ENCODE assay signal across 10 cellular contexts in the genomic region with DNA sequence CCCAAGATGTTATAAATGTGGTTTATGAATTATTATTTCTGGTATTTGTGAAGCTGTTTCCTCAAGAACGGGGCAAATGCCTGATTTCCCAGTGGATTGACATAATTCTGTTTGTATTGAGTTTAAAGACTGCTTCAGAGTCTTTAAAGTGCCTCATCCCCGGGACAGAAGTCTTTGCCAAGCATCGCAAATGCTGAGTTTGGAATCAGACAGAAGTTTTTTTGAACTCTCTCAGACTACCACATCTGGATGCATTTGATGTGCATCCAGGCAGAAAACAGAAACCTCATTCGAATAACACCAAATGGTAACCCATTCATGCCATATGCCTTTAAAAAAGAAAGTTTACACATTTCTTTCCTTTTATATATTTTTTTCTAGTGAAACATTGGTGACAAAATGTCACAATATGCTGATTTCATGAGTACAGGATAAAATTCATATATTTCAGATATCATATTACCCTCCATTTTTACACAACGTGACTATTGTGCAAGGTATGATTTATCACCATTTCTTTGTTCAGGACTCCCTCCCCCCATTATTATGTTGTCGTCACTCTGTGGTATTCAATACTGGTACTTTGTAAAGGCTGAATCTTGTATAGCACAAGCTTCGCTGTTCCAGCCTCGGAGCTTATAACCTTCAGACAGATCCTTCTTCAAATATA.
DNase-seq lines count a peak whose midpoint lies in the region; ATAC-seq and TF ChIP-seq lines count a peak whose summit lies in the region.
"Had no signal": no experiment of that assay in that cellular context is flagged by ENCODE, and none has a peak within 500 bp of the region (broad histone marks: within the 10 kb centered on the region; RNA-seq: fewer than 3 reads in every experiment).

No MANE protein-coding gene starts in this region.

- in situ Hi-C loops in mammary epithelial cell (cut with MboI; ENCODE audit: low sequenced_read_pairs in 2 of 2): no loop called here

- H4K20me1 ChIP-seq in mammary epithelial cell (ENCODE audit: insufficient read depth, low read length) (no peaks in the 10 kb centered on the region), neural cell (ENCODE audit: insufficient read depth) (no peaks in the 10 kb centered on the region)

- 69% methylated on average over 7 of the region's 8 CpGs for WGBS in mammary epithelial cell (ENCODE audit: low coverage, missing lambda C conversion rate)

- H3K4me1 ChIP-seq in mammary epithelial cell (ENCODE audit: insufficient read depth, low read length): peaks cover 53% of the 10 kb centered on the region

- no TSS peak for BruUV-seq in mammary epithelial cell (replicated peaks; lab: Mats Ljungman, UMichigan)

- TF ChIP-seq RAD21 in neural cell (conservative IDR thresholded peaks at IDR 0.05): no peak

- intact Hi-C loops in mammary epithelial cell (cut with micrococcal nuclease): no loop called here

- peaks cover 2% of the 10 kb centered on the region for H3F3A ChIP-seq in neural cell (ENCODE audit: insufficient read depth, low read length, poor library complexity, severe bottlenecking)

- H3K4me3 ChIP-seq in mammary epithelial cell (replicated peaks in 1 of 3; ENCODE audit: insufficient read depth in 1 of 3, low read depth in 2 of 3, low read length in 3 of 3): no peak overlapping the region
- no peak overlapping the region for H3K4me3 ChIP-seq in neural cell (ENCODE audit: low read length)
- H3K4me3 ChIP-seq: HAP-1, neural progenitor cell had no signal

- H2AFZ ChIP-seq in mammary epithelial cell (ENCODE audit: low read depth, low read length): no peak overlapping the region
- no peak overlapping the region for H2AFZ ChIP-seq in neural cell (ENCODE audit: low read depth, low read length)
- H2AFZ ChIP-seq: neural progenitor cell had no signal

- H3K79me2 ChIP-seq in mammary epithelial cell (ENCODE audit: insufficient read depth, low read length) (peaks cover 45% of the 10 kb centered on the region), neural cell (replicated peaks; ENCODE audit: insufficient read depth, low read length) (peaks cover 61% of the 10 kb centered on the region)

- TF ChIP-seq CTCF in mammary epithelial cell (conservative IDR thresholded peaks at IDR 0.05 in 1 of 2, IDR thresholded peaks at IDR 0.05 in 1 of 2; ENCODE audit: extremely low read depth in 1 of 2, insufficient read depth in 1 of 2, low read depth in 1 of 2, low read length in 2 of 2) (no peak), neural cell (IDR thresholded peaks at IDR 0.05; ENCODE audit: poor library complexity, severe bottlenecking) (no peak)

- H3K36me3 ChIP-seq in mammary epithelial cell (ENCODE audit: insufficient read depth, low read length): no peaks in the 10 kb centered on the region
- H3K36me3 ChIP-seq in neural cell (ENCODE audit: insufficient read depth, low read length): no peaks in the 10 kb centered on the region
- H3K36me3 ChIP-seq: HAP-1, neural progenitor cell had no signal

- H3K9ac ChIP-seq in mammary epithelial cell (ENCODE audit: insufficient read depth, low read length): no peak overlapping the region
- H3K9ac ChIP-seq in neural cell (ENCODE audit: low read length): no peak overlapping the region
- H3K9ac ChIP-seq: neural progenitor cell had no signal

- H3K27ac ChIP-seq in mammary epithelial cell (ENCODE audit: insufficient read depth, low read depth, low read length) (peak overlapping the region; percentile 68), neural cell (ENCODE audit: low read length) (peak overlapping the region; percentile 54)
- H3K27ac ChIP-seq: neural progenitor cell had no signal

- ATAC-seq in GM18519 (IDR thresholded peaks at IDR 0.05; ENCODE audit: low FRiP score, unreplicated experiment): no peak
- no peak for ATAC-seq in GM19324 (IDR thresholded peaks at IDR 0.05; ENCODE audit: low FRiP score, unreplicated experiment)

- H3K9me3 ChIP-seq in mammary epithelial cell (replicated peaks; ENCODE audit: insufficient read depth, low read length) (no peaks in the 10 kb centered on the region), neural cell (ENCODE audit: low read length) (no peaks in the 10 kb centered on the region)
- H3K9me3 ChIP-seq: HAP-1 had no signal

- no peak for TF ChIP-seq EP300 in neural cell (conservative IDR thresholded peaks at IDR 0.05; ENCODE audit: poor library complexity, severe bottlenecking)

- DNase-seq in GM04504 (ENCODE audit: low read depth) (peak; percentile 50), NCI-H146 treated with DMSO at 0.1 percent for 48 hours (lab: John Stamatoyannopoulos, UW; ENCODE audit: unreplicated experiment) (peak; percentile 85), mammary epithelial cell (no peak), Ammon's horn (ENCODE audit: low spot score) (no peak)
- DNase-seq: activated naive CD4-positive, alpha-beta T cell treated with anti-CD3 and anti-CD28 coated beads for 36 hours had no signal

- dilution Hi-C loops in mammary epithelial cell (cut with HindIII; ENCODE audit: low sequenced_read_pairs): no loop called here

- H3K9me2 ChIP-seq in neural cell (ENCODE audit: insufficient read depth, low read length): no peaks in the 10 kb centered on the region

- CTCF ChIA-PET in mammary epithelial cell (lab: Charles Lee; ENCODE audit: low non-redundant PET): no interaction called here

- no peaks in the 10 kb centered on the region for H3K27me3 ChIP-seq in mammary epithelial cell (ENCODE audit: insufficient read depth, low read length)
- H3K27me3 ChIP-seq in neural cell (ENCODE audit: insufficient read depth, low read depth, low read length): no peaks in the 10 kb centered on the region
- H3K27me3 ChIP-seq: neural progenitor cell had no signal

- peak overlapping the region; percentile 74 for H3K4me2 ChIP-seq in mammary epithelial cell (ENCODE audit: insufficient read depth, low read depth, low read length)
- H3K4me2 ChIP-seq in neural cell (ENCODE audit: low read length): no peak overlapping the region
- H3K4me2 ChIP-seq: neural progenitor cell had no signal

TF ChIP-seq in neural cell, 6 proteins besides CTCF, POLR2A, EP300 and RAD21:
- TF ChIP-seq SMC3 (conservative IDR thresholded peaks at IDR 0.05; ENCODE audit: poor library complexity) (no peak), POLR2AphosphoS5 (IDR thresholded peaks at IDR 0.05) (no peak), EZH2 (IDR thresholded peaks at IDR 0.05; ENCODE audit: borderline replicate concordance, insufficient read depth, low read length, poor library complexity, severe bottlenecking) (no peak), TAF1 (IDR thresholded peaks at IDR 0.05; ENCODE audit: low read depth) (no peak), MXI1 (conservative IDR thresholded peaks at IDR 0.05; ENCODE audit: poor library complexity, severe bottlenecking) (no peak)
- TF ChIP-seq, protein P1, sequence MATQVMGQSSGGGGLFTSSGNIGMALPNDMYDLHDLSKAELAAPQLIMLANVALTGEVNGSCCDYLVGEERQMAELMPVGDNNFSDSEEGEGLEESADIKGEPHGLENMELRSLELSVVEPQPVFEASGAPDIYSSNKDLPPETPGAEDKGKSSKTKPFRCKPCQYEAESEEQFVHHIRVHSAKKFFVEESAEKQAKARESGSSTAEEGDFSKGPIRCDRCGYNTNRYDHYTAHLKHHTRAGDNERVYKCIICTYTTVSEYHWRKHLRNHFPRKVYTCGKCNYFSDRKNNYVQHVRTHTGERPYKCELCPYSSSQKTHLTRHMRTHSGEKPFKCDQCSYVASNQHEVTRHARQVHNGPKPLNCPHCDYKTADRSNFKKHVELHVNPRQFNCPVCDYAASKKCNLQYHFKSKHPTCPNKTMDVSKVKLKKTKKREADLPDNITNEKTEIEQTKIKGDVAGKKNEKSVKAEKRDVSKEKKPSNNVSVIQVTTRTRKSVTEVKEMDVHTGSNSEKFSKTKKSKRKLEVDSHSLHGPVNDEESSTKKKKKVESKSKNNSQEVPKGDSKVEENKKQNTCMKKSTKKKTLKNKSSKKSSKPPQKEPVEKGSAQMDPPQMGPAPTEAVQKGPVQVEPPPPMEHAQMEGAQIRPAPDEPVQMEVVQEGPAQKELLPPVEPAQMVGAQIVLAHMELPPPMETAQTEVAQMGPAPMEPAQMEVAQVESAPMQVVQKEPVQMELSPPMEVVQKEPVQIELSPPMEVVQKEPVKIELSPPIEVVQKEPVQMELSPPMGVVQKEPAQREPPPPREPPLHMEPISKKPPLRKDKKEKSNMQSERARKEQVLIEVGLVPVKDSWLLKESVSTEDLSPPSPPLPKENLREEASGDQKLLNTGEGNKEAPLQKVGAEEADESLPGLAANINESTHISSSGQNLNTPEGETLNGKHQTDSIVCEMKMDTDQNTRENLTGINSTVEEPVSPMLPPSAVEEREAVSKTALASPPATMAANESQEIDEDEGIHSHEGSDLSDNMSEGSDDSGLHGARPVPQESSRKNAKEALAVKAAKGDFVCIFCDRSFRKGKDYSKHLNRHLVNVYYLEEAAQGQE (IDR thresholded peaks at IDR 0.05; ENCODE audit: borderline replicate concordance): no peak

Comparison
In these comparisons a context has a peak if more than half of its experiments do, and no peak if none do; other contexts are left out.
1. DNase-seq: peak in GM04504 (single experiment) and NCI-H146 treated with DMSO at 0.1 percent for 48 hours (single experiment); none in mammary epithelial cell (single experiment) and Ammon's horn (single experiment).